8 cellular contexts compared by ENCODE assay signal in genomic region chr4:139082750-139083532, GRCh38.
A peak's percentile ranks its signal among the peaks of the same experiment; 100 is the strongest.
DNase-seq lines count a peak whose midpoint lies in the region; ATAC-seq and TF ChIP-seq lines count a peak whose summit lies in the region.

No MANE protein-coding gene starts in this region.

- intact Hi-C loops in lower lobe of right lung (cut with DNase I): no loop called here

- H3K9me3 ChIP-seq in lower lobe of right lung: no peaks in the 10 kb centered on the region

- peak; percentile 97 for DNase-seq in COLO668 (lab: John Stamatoyannopoulos, UW; ENCODE audit: unreplicated experiment)
- DNase-seq in GM20000 (ENCODE audit: low spot score): peak; percentile 94
- peak; percentile 92 for DNase-seq in HS-5 (ENCODE audit: low read depth)
- peak; percentile 51 for DNase-seq in NK-92 (lab: John Stamatoyannopoulos, UW; ENCODE audit: unreplicated experiment)
- peak; percentile 90 for DNase-seq in activated CD8-positive, alpha-beta memory T cell treated with anti-CD3 and anti-CD28 coated beads for 24 hours
- DNase-seq in effector CD4-positive, alpha-beta T cell: peak; percentile 89
- DNase-seq in lower lobe of right lung: peak; percentile 97
- peak; percentile 70 to 72 (median 71) for DNase-seq in stimulated activated CD4-positive, alpha-beta T cell treated with anti-CD3 and anti-CD28 coated beads, TNF-alpha, amount 100 ng/mL, for 1 hour (ENCODE audit: low read depth in 3 of 3, low spot score in 1 of 3)

- H3K4me1 ChIP-seq in lower lobe of right lung: peaks cover 43% of the 10 kb centered on the region

- H3K36me3 ChIP-seq in lower lobe of right lung: no peaks in the 10 kb centered on the region

- H3K27me3 ChIP-seq in lower lobe of right lung (ENCODE audit: low read depth): no peaks in the 10 kb centered on the region

- TF ChIP-seq CTCF in GM20000 (IDR thresholded peaks at IDR 0.05; ENCODE audit: extremely low read depth, missing control alignments) (no peak), lower lobe of right lung (IDR thresholded peaks at IDR 0.05) (no peak)

- H3K4me3 ChIP-seq in lower lobe of right lung: peak overlapping the region; percentile 87

- peak; percentile 95 to 96 for ATAC-seq in lower lobe of right lung

- H3K27ac ChIP-seq in lower lobe of right lung: peak overlapping the region; percentile 94

Comparison
In these comparisons a context has a peak if more than half of its experiments do, and no peak if none do; other contexts are left out.
1. Peak in every context shown above with its lines: DNase-seq, ATAC-seq, H3K4me3 ChIP-seq and H3K27ac ChIP-seq.